9 cellular contexts compared by ENCODE assay signal in the genomic region with DNA sequence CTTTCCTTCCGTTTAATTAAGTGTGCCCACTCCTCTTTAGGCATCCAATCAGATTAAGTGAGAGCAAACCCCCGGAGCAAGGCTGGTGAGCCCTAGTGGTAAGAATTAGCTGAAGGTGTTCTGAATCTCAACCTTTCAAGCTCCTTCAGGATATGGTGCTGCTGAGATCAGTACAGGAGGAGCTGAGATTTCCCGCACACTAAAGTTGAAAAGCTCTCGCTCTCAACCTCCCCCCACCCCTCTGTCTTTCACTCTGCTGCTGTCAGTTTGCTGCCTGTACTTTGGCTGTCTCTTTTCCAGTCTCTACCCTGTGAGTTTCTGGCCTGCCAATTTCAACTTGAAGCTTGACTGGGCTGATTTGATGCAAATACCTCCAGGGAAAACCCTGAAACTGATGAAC. TPM values are rescaled to one million over a fixed set of nuclear protein-coding genes. Genes with fewer than 3 reads are reported as not detected.
A peak's percentile ranks its signal among the peaks of the same experiment; 100 is the strongest.
DNase-seq lines count a peak whose midpoint lies in the region; ATAC-seq and TF ChIP-seq lines count a peak whose summit lies in the region.
"Had no signal": no experiment of that assay in that cellular context is flagged by ENCODE, and none has a peak within 500 bp of the region (broad histone marks: within the 10 kb centered on the region; RNA-seq: fewer than 3 reads in every experiment).

No MANE protein-coding gene starts in this region.

- H3K4me2 ChIP-seq in IMR-90 (ENCODE audit: low read depth, low read length): no peak overlapping the region; the same call in 1 of the 2 replicates

- no peak overlapping the region for H3K56ac ChIP-seq in IMR-90 (ENCODE audit: extremely low read depth, insufficient read depth, low read length)

- H4K8ac ChIP-seq in IMR-90 (ENCODE audit: low read depth in 2 of 2, low read length in 2 of 2): 0 out of 4 replicates have a peak overlapping the region, but pooled peaks of 1 of the 2 experiments have one; percentile 12

- H3K9me1 ChIP-seq in IMR-90 (ENCODE audit: insufficient read depth, low read length): peaks cover 5% of the 10 kb centered on the region; the same call in 1 of the 2 replicates

- peak overlapping the region; percentile 66 for H3K27ac Mint-ChIP-seq in stimulated activated memory B cell treated with anti-CD40 and anti-IgM and Interleukin-4, amounts not matched to agents 10 μg/mL and 1 μg/mL and 100 μg/mL, for 72 hours
- no peak overlapping the region for H3K27ac Mint-ChIP-seq in activated CD8-positive, alpha-beta T cell treated with anti-CD3 and anti-CD28 coated beads, Interleukin-2, amount 10 ng/mL, durations not matched to agents 7 days and 5 days

- no peak for DNase-seq in IMR-90
- DNase-seq in left lung: no peak
- DNase-seq in dedifferentiated amniotic fluid mesenchymal stem cell (ENCODE audit: extremely low spot score): no peak
- no peak for DNase-seq in activated CD8-positive, alpha-beta T cell treated with anti-CD3 and anti-CD28 coated beads, Interleukin-2, amount 10 ng/mL, durations not matched to agents 7 days and 5 days
- no peak for DNase-seq in activated CD4-positive, alpha-beta T cell treated with anti-CD3 and anti-CD28 coated beads for 48 hours
- DNase-seq: OCI-M1 had no signal

- BruUV-seq in IMR-90 (replicated peaks; lab: Mats Ljungman, UMichigan): no TSS peak

- peaks cover 11% of the 10 kb centered on the region; the same call in 1 of the 2 replicates for H4K20me1 ChIP-seq in IMR-90 (ENCODE audit: insufficient read depth, low read length)

- TF ChIP-seq CTCF in IMR-90 (conservative IDR thresholded peaks at IDR 0.05; ENCODE audit: low read depth, low read length) (0 out of 2 replicates have a peak, but pooled peaks have one; percentile 13), left lung (IDR thresholded peaks at IDR 0.05) (no peak)

- no peak for TF ChIP-seq RAD21 in IMR-90 (IDR thresholded peaks at IDR 0.05; ENCODE audit: low read length)

- H2BK15ac ChIP-seq in IMR-90 (ENCODE audit: low read depth, low read length): no peak overlapping the region

- intact Hi-C loops in IMR-90 (cut with micrococcal nuclease): no loop called here
- intact Hi-C loops in left lung (cut with DNase I): no loop called here

- H3K9me3 ChIP-seq in IMR-90 (ENCODE audit: control insufficient read depth, insufficient read depth, low read length): no peaks in the 10 kb centered on the region
- H3K9me3 ChIP-seq in left lung: no peaks in the 10 kb centered on the region

- POLR2A ChIA-PET in IMR-90 (lab: Charles Lee; ENCODE audit: unreplicated experiment): no interaction called here
- POLR2A ChIA-PET in activated CD8-positive, alpha-beta T cell treated with anti-CD3 and anti-CD28 coated beads, Interleukin-2, amount 10 ng/mL, durations not matched to agents 7 days and 5 days (lab: Charles Lee): no interaction called here

- H3K4ac ChIP-seq in IMR-90 (ENCODE audit: low read depth, low read length): no peak overlapping the region

- no peak overlapping the region for H3K9ac ChIP-seq in IMR-90 (ENCODE audit: low read depth, low read length)

- no peak overlapping the region for H4K91ac ChIP-seq in IMR-90 (ENCODE audit: insufficient read depth, low read depth, low read length)

- H3K36me3 Mint-ChIP-seq in stimulated activated memory B cell treated with anti-CD40 and anti-IgM and Interleukin-4, amounts not matched to agents 10 μg/mL and 1 μg/mL and 100 μg/mL, for 72 hours: peaks cover 22% of the 10 kb centered on the region
- no peaks in the 10 kb centered on the region for H3K36me3 Mint-ChIP-seq in activated CD8-positive, alpha-beta T cell treated with anti-CD3 and anti-CD28 coated beads, Interleukin-2, amount 10 ng/mL, durations not matched to agents 7 days and 5 days (ENCODE audit: low read depth)

- H3K27ac ChIP-seq in IMR-90 (ENCODE audit: insufficient read depth, low read length): no peak overlapping the region
- H3K27ac ChIP-seq in cingulate gyrus (ENCODE audit: low read depth, low read length): peak overlapping the region; percentile 99
- H3K27ac ChIP-seq in left lung: peak overlapping the region; percentile 21 to 46

- no peak overlapping the region for H3K4me3 Mint-ChIP-seq in stimulated activated memory B cell treated with anti-CD40 and anti-IgM and Interleukin-4, amounts not matched to agents 10 μg/mL and 1 μg/mL and 100 μg/mL, for 72 hours
- no peak overlapping the region for H3K4me3 Mint-ChIP-seq in activated CD8-positive, alpha-beta T cell treated with anti-CD3 and anti-CD28 coated beads, Interleukin-2, amount 10 ng/mL, durations not matched to agents 7 days and 5 days

- H2AK5ac ChIP-seq in IMR-90 (ENCODE audit: low read depth, low read length): no peak overlapping the region; the same call in 1 of the 2 replicates

- peak overlapping the region; percentile 30; the same call in 1 of the 2 replicates for H3K14ac ChIP-seq in IMR-90 (replicated peaks; ENCODE audit: low read depth, low read length)

- CTCF ChIA-PET in IMR-90 (lab: Yijun Ruan, JAX): interaction anchor here (0.7 to 1.1 kb wide), 2 partner anchors 10 to 21 kb away, joined by 4 to 6 read pairs; no protein-coding TSS in a partner anchor
- CTCF ChIA-PET in activated CD8-positive, alpha-beta T cell treated with anti-CD3 and anti-CD28 coated beads, Interleukin-2, amount 10 ng/mL, durations not matched to agents 7 days and 5 days (lab: Charles Lee): interaction anchor here (1.2 kb wide), 1 partner anchor 39 kb away, joined by 3 read pairs; no protein-coding TSS in a partner anchor

- no peak overlapping the region for H2AK9ac ChIP-seq in IMR-90 (replicated peaks; ENCODE audit: low read depth, low read length, poor library complexity)

- peak overlapping the region; percentile 64 for H3K23ac ChIP-seq in IMR-90 (ENCODE audit: low read depth, low read length)

- H3K4me1 ChIP-seq in IMR-90 (ENCODE audit: control insufficient read depth, insufficient read depth, low read length) (peaks cover 26% of the 10 kb centered on the region), left lung (peaks cover 35 to 90% of the 10 kb centered on the region in 2 donors)

- H3K4me3 ChIP-seq in IMR-90 (ENCODE audit: insufficient read depth, low read depth, low read length) (no peak overlapping the region), left lung (no peak overlapping the region)

- H3K36me3 ChIP-seq in IMR-90 (ENCODE audit: control insufficient read depth, insufficient read depth, low read length) (peaks cover 6% of the 10 kb centered on the region; the same call in 1 of the 2 replicates), left lung (peaks cover 0 to 16% of the 10 kb centered on the region in 2 donors)

- H3K27me3 Mint-ChIP-seq in stimulated activated memory B cell treated with anti-CD40 and anti-IgM and Interleukin-4, amounts not matched to agents 10 μg/mL and 1 μg/mL and 100 μg/mL, for 72 hours: no peaks in the 10 kb centered on the region
- peaks cover 2% of the 10 kb centered on the region for H3K27me3 Mint-ChIP-seq in activated CD8-positive, alpha-beta T cell treated with anti-CD3 and anti-CD28 coated beads, Interleukin-2, amount 10 ng/mL, durations not matched to agents 7 days and 5 days (ENCODE audit: low read depth)

- H3K4me1 Mint-ChIP-seq in stimulated activated memory B cell treated with anti-CD40 and anti-IgM and Interleukin-4, amounts not matched to agents 10 μg/mL and 1 μg/mL and 100 μg/mL, for 72 hours: peaks cover 50% of the 10 kb centered on the region
- H3K4me1 Mint-ChIP-seq in activated CD8-positive, alpha-beta T cell treated with anti-CD3 and anti-CD28 coated beads, Interleukin-2, amount 10 ng/mL, durations not matched to agents 7 days and 5 days (ENCODE audit: low read depth): peaks cover 13% of the 10 kb centered on the region

- WGBS in IMR-90 (ENCODE audit: extremely low coverage in 2 of 2, insufficient read length in 1 of 2), 2 experiments: no CpG with 5 or more reads among the region's 4 CpGs

- H2AFZ ChIP-seq in IMR-90 (replicated peaks; ENCODE audit: low read length, poor library complexity): no peak overlapping the region

- in situ Hi-C loops in IMR-90 (cut with MboI; ENCODE audit: low sequenced_read_pairs): loop anchor here (25.0 kb wide), 2 partner anchors 992 to 1808 kb away; no protein-coding TSS in a partner anchor

- no peak overlapping the region for H4K5ac ChIP-seq in IMR-90 (ENCODE audit: low read depth, low read length)

- no peaks in the 10 kb centered on the region for H3K9me3 Mint-ChIP-seq in stimulated activated memory B cell treated with anti-CD40 and anti-IgM and Interleukin-4, amounts not matched to agents 10 μg/mL and 1 μg/mL and 100 μg/mL, for 72 hours
- no peaks in the 10 kb centered on the region for H3K9me3 Mint-ChIP-seq in activated CD8-positive, alpha-beta T cell treated with anti-CD3 and anti-CD28 coated beads, Interleukin-2, amount 10 ng/mL, durations not matched to agents 7 days and 5 days (ENCODE audit: insufficient read depth)

- H2BK20ac ChIP-seq in IMR-90 (ENCODE audit: low read depth, low read length): no peak overlapping the region

- no peak overlapping the region for H2BK5ac ChIP-seq in IMR-90 (ENCODE audit: low read depth, low read length, poor library complexity, severe bottlenecking)

- H3K18ac ChIP-seq in IMR-90 (ENCODE audit: low read depth, low read length): no peak overlapping the region

- TF ChIP-seq POLR2A in IMR-90 (IDR thresholded peaks at IDR 0.05; ENCODE audit: low read depth, low read length): no peak

- no peak for ATAC-seq in IMR-90 (ENCODE audit: low read depth)
- no peak for ATAC-seq in left lung
- no peak for ATAC-seq in stimulated activated memory B cell treated with anti-CD40 and anti-IgM and Interleukin-4, amounts not matched to agents 10 μg/mL and 1 μg/mL and 100 μg/mL, for 72 hours
- ATAC-seq in activated CD8-positive, alpha-beta T cell treated with anti-CD3 and anti-CD28 coated beads, Interleukin-2, amount 10 ng/mL, durations not matched to agents 7 days and 5 days: no peak
- no peak for ATAC-seq in HG02571 (IDR thresholded peaks at IDR 0.05; ENCODE audit: unreplicated experiment)

- dilution Hi-C loops in IMR-90 (cut with HindIII; ENCODE audit: low sequenced_read_pairs, unreplicated experiment): no loop called here

- no peaks in the 10 kb centered on the region for H3K27me3 ChIP-seq in IMR-90 (ENCODE audit: control insufficient read depth, insufficient read depth, low read length)
- H3K27me3 ChIP-seq in left lung: no peaks in the 10 kb centered on the region

- no peak overlapping the region for H2BK120ac ChIP-seq in IMR-90 (ENCODE audit: low read depth, low read length)

- peaks cover 22 to 71% of the 10 kb centered on the region in 2 experiments for H3K79me1 ChIP-seq in IMR-90 (ENCODE audit: low read depth in 1 of 2, low read length in 2 of 2)

RNA-seq across cellular contexts. Expression of a gene that starts 15.7 kb away (rescaled TPM):
- total RNA-seq in IMR-90 (2012; rRNA removed): 50.9 and 52.5 TPM in 2 replicates
- polyA plus RNA-seq in IMR-90 (2012; rRNA removed): 22.4 and 23.8 TPM in 2 replicates
- 9.9 and 12.5 TPM in 2 replicates for polyA plus RNA-seq in IMR-90 (2012; cell fraction: cytosol; rRNA removed)
- polyA plus RNA-seq in IMR-90 (2012; cell fraction: nucleus; rRNA removed; ENCODE audit: low replicate concordance): 12.0 and 32.4 TPM in 2 replicates
- total RNA-seq in left lung: 100 to 1,000 TPM; 141 to 272 TPM
- 1 to 10 TPM; 4.0 to 5.7 TPM for total RNA-seq in activated CD8-positive, alpha-beta T cell treated with anti-CD3 and anti-CD28 coated beads, Interleukin-2, amount 10 ng/mL, durations not matched to agents 7 days and 5 days
